Comparison of ENCODE assay signal across 22 cellular contexts in the genomic region with DNA sequence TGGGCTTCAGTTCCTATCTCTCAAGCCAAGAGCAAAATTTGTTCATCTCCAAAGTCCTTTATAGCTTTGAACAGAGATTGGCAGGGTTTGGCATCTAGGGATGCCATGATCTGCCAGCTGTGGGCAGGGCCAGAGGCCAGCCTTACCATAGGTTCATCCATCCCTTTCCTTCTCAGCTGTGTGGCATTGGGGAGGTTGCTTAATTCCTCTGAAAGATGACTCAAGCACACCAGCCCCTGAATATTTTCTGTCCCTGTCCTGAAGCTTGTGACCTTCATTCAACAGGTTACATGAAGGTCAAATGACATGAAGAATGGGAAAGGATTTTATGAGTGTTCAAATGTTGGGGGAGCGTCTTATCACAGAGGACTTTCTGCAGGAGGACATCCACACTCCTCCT. TPM values are rescaled to one million over a fixed set of nuclear protein-coding genes. Genes with fewer than 3 reads are reported as not detected.
DNase-seq lines count a peak whose midpoint lies in the region; ATAC-seq and TF ChIP-seq lines count a peak whose summit lies in the region.
"Had no signal": no experiment of that assay in that cellular context is flagged by ENCODE, and none has a peak within 500 bp of the region (broad histone marks: within the 10 kb centered on the region; RNA-seq: fewer than 3 reads in every experiment).

No MANE protein-coding gene starts in this region.

- H3K27ac Mint-ChIP-seq in stimulated activated naive CD8-positive, alpha-beta T cell treated with anti-CD3 and anti-CD28 coated beads, Interleukin-15, Interleukin-2, amounts not matched to agents 100 ng/mL and 50 ng/mL, for 24 hours, result peak overlapping the region; percentile 9
- H3K27ac Mint-ChIP-seq: CD4-positive, alpha-beta T cell; GM23338; H9; HFFc6 had no signal

- H3K36me3 Mint-ChIP-seq in stimulated activated naive CD8-positive, alpha-beta T cell treated with anti-CD3 and anti-CD28 coated beads, Interleukin-15, Interleukin-2, amounts not matched to agents 100 ng/mL and 50 ng/mL, for 24 hours (ENCODE audit: low read depth), result no peaks in the 10 kb centered on the region

- peaks cover 25% of the 10 kb centered on the region for H3K4me1 Mint-ChIP-seq in stimulated activated naive CD8-positive, alpha-beta T cell treated with anti-CD3 and anti-CD28 coated beads, Interleukin-15, Interleukin-2, amounts not matched to agents 100 ng/mL and 50 ng/mL, for 24 hours (ENCODE audit: low read depth)

- DNase-seq in stimulated activated naive CD8-positive, alpha-beta T cell treated with anti-CD3 and anti-CD28 coated beads, Interleukin-15, Interleukin-2, amounts not matched to agents 100 U/mL and 50 U/mL, for 24 hours, result no peak
- DNase-seq in left lobe of liver (ENCODE audit: low spot score), result peak; percentile 71
- no peak for DNase-seq in NCI-H2196 treated with DMSO at 0.1 percent for 48 hours (lab: John Stamatoyannopoulos, UW; ENCODE audit: unreplicated experiment)
- DNase-seq: 8988T; ACHN; AML-193; BE2C; CD4-positive, alpha-beta T cell; CD8-positive, alpha-beta memory T cell; DMS 273 treated with DMSO at 0.1 percent for 48 hours; DMS79; EL; GDM1; H9; HFFc6 had no signal

- H3K27me3 Mint-ChIP-seq in stimulated activated naive CD8-positive, alpha-beta T cell treated with anti-CD3 and anti-CD28 coated beads, Interleukin-15, Interleukin-2, amounts not matched to agents 100 ng/mL and 50 ng/mL, for 24 hours, result peaks cover 48% of the 10 kb centered on the region

- H3K4me3 Mint-ChIP-seq in stimulated activated naive CD8-positive, alpha-beta T cell treated with anti-CD3 and anti-CD28 coated beads, Interleukin-15, Interleukin-2, amounts not matched to agents 100 ng/mL and 50 ng/mL, for 24 hours, result no peak overlapping the region
- H3K4me3 Mint-ChIP-seq: CD4-positive, alpha-beta T cell; H9; HFFc6 had no signal

- no peaks in the 10 kb centered on the region for H3K9me3 Mint-ChIP-seq in stimulated activated naive CD8-positive, alpha-beta T cell treated with anti-CD3 and anti-CD28 coated beads, Interleukin-15, Interleukin-2, amounts not matched to agents 100 ng/mL and 50 ng/mL, for 24 hours
- H3K9me3 Mint-ChIP-seq: CD4-positive, alpha-beta T cell; CD8-positive, alpha-beta memory T cell; H9; HFFc6 had no signal

- ATAC-seq in stimulated activated naive CD8-positive, alpha-beta T cell treated with anti-CD3 and anti-CD28 coated beads, Interleukin-15, Interleukin-2, amounts not matched to agents 100 U/mL and 50 U/mL, for 24 hours, result no peak
- ATAC-seq in left lobe of liver (peak; percentile 2), SK-N-SH treated with all-trans-retinoic acid at 6 μM for 48 hours (no peak)
- ATAC-seq: A549, GM12878, GM23338, HCT116 had no signal

TF ChIP-seq in SK-N-SH treated with all-trans-retinoic acid at 6 μM for 48 hours, 23 proteins besides CTCF, POLR2A, EP300 and RAD21:
- TF ChIP-seq ISL1 (CRISPR knock-in tag; IDR thresholded peaks at IDR 0.05) (no peak), GLIS3 (CRISPR knock-in tag; IDR thresholded peaks at IDR 0.05) (no peak), BACH2 (CRISPR knock-in tag; IDR thresholded peaks at IDR 0.05; ENCODE audit: borderline replicate concordance) (no peak), ZC3H10 (CRISPR knock-in tag; IDR thresholded peaks at IDR 0.05) (no peak), OSR1 (CRISPR knock-in tag; IDR thresholded peaks at IDR 0.05) (no peak), ZFP3 (CRISPR knock-in tag; IDR thresholded peaks at IDR 0.05) (no peak)
- TF ChIP-seq, protein P1, sequence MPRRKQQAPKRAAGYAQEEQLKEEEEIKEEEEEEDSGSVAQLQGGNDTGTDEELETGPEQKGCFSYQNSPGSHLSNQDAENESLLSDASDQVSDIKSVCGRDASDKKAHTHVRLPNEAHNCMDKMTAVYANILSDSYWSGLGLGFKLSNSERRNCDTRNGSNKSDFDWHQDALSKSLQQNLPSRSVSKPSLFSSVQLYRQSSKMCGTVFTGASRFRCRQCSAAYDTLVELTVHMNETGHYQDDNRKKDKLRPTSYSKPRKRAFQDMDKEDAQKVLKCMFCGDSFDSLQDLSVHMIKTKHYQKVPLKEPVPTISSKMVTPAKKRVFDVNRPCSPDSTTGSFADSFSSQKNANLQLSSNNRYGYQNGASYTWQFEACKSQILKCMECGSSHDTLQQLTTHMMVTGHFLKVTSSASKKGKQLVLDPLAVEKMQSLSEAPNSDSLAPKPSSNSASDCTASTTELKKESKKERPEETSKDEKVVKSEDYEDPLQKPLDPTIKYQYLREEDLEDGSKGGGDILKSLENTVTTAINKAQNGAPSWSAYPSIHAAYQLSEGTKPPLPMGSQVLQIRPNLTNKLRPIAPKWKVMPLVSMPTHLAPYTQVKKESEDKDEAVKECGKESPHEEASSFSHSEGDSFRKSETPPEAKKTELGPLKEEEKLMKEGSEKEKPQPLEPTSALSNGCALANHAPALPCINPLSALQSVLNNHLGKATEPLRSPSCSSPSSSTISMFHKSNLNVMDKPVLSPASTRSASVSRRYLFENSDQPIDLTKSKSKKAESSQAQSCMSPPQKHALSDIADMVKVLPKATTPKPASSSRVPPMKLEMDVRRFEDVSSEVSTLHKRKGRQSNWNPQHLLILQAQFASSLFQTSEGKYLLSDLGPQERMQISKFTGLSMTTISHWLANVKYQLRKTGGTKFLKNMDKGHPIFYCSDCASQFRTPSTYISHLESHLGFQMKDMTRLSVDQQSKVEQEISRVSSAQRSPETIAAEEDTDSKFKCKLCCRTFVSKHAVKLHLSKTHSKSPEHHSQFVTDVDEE (CRISPR knock-in tag; IDR thresholded peaks at IDR 0.05), result no peak

RNA-seq across cellular contexts. Expression of gene MT1G, which starts 3.4 kb away (rescaled TPM):
- total RNA-seq in left lobe of liver, result 5,960 TPM
- total RNA-seq: CD4-positive, alpha-beta T cell; H4 had no signal

RNA-seq across cellular contexts. Expression of gene MT1H, which starts 5.1 kb away (rescaled TPM):
- total RNA-seq in left lobe of liver, result 949 TPM
- total RNA-seq: CD4-positive, alpha-beta T cell; H4; HFFc6 had no signal

RNA-seq across cellular contexts. Expression of gene MT1F, which starts 6.7 kb away (rescaled TPM):
- 763 TPM for total RNA-seq in left lobe of liver
- total RNA-seq: HFFc6 had no signal

RNA-seq across cellular contexts. Expression of gene MT1B, which starts 12.8 kb away (rescaled TPM):
- total RNA-seq in left lobe of liver, result 2.7 TPM
- total RNA-seq: CD4-positive, alpha-beta T cell; CD8-positive, alpha-beta memory T cell; GM12878; GM23338; H4; H9; HFFc6 had no signal

RNA-seq across cellular contexts. Expression of gene MT1X, which starts 17.8 kb away (rescaled TPM):
- 2,271 TPM for total RNA-seq in left lobe of liver
